ENCODE assay signal across 1 cellular context in the genomic region with DNA sequence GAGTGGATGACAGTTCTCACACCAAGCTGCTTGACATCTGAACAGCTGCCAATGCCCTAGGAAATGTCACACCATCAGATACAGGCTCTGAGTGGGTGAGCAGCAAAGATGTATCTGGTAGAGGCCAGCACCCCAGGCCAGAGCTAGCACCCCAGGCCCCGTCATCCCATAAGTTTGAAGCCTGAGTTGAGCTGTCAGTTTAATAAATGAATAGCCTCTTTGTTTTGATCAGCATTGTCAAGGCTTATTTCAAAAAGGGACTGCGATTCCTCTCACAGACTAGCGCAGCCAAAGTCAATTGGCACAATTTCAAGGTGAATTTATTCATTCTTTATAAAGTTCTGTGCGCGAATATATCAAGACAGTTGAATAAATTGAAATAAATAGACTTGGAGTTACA.
TF ChIP-seq lines count a peak whose summit lies in the region.

No MANE protein-coding gene starts in this region.

TF ChIP-seq in SK-N-SH, 30 proteins besides CTCF, POLR2A, EP300 and RAD21 (continued from another document):
- TF ChIP-seq, protein P1, sequence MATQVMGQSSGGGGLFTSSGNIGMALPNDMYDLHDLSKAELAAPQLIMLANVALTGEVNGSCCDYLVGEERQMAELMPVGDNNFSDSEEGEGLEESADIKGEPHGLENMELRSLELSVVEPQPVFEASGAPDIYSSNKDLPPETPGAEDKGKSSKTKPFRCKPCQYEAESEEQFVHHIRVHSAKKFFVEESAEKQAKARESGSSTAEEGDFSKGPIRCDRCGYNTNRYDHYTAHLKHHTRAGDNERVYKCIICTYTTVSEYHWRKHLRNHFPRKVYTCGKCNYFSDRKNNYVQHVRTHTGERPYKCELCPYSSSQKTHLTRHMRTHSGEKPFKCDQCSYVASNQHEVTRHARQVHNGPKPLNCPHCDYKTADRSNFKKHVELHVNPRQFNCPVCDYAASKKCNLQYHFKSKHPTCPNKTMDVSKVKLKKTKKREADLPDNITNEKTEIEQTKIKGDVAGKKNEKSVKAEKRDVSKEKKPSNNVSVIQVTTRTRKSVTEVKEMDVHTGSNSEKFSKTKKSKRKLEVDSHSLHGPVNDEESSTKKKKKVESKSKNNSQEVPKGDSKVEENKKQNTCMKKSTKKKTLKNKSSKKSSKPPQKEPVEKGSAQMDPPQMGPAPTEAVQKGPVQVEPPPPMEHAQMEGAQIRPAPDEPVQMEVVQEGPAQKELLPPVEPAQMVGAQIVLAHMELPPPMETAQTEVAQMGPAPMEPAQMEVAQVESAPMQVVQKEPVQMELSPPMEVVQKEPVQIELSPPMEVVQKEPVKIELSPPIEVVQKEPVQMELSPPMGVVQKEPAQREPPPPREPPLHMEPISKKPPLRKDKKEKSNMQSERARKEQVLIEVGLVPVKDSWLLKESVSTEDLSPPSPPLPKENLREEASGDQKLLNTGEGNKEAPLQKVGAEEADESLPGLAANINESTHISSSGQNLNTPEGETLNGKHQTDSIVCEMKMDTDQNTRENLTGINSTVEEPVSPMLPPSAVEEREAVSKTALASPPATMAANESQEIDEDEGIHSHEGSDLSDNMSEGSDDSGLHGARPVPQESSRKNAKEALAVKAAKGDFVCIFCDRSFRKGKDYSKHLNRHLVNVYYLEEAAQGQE (IDR thresholded peaks at IDR 0.05; ENCODE audit: low read depth, low read length) = no peak
- TF ChIP-seq NFIC (IDR thresholded peaks at IDR 0.05; ENCODE audit: borderline replicate concordance) = no peak
- no peak for TF ChIP-seq ELF1 (IDR thresholded peaks at IDR 0.05)
- no peak for TF ChIP-seq RFX5 (IDR thresholded peaks at IDR 0.05; ENCODE audit: low read length)
- TF ChIP-seq SIN3A (IDR thresholded peaks at IDR 0.05; ENCODE audit: borderline replicate concordance, low read depth, low read length) = no peak
- TF ChIP-seq RXRA (IDR thresholded peaks at IDR 0.05; ENCODE audit: borderline replicate concordance, low read depth) = no peak
- TF ChIP-seq EZH2phosphoT487 (IDR thresholded peaks at IDR 0.05; ENCODE audit: borderline replicate concordance, low read depth) = no peak
- TF ChIP-seq, protein P2, sequence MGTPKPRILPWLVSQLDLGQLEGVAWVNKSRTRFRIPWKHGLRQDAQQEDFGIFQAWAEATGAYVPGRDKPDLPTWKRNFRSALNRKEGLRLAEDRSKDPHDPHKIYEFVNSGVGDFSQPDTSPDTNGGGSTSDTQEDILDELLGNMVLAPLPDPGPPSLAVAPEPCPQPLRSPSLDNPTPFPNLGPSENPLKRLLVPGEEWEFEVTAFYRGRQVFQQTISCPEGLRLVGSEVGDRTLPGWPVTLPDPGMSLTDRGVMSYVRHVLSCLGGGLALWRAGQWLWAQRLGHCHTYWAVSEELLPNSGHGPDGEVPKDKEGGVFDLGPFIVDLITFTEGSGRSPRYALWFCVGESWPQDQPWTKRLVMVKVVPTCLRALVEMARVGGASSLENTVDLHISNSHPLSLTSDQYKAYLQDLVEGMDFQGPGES (IDR thresholded peaks at IDR 0.05; ENCODE audit: low read depth, low read length) = no peak
